In the genomic region with DNA sequence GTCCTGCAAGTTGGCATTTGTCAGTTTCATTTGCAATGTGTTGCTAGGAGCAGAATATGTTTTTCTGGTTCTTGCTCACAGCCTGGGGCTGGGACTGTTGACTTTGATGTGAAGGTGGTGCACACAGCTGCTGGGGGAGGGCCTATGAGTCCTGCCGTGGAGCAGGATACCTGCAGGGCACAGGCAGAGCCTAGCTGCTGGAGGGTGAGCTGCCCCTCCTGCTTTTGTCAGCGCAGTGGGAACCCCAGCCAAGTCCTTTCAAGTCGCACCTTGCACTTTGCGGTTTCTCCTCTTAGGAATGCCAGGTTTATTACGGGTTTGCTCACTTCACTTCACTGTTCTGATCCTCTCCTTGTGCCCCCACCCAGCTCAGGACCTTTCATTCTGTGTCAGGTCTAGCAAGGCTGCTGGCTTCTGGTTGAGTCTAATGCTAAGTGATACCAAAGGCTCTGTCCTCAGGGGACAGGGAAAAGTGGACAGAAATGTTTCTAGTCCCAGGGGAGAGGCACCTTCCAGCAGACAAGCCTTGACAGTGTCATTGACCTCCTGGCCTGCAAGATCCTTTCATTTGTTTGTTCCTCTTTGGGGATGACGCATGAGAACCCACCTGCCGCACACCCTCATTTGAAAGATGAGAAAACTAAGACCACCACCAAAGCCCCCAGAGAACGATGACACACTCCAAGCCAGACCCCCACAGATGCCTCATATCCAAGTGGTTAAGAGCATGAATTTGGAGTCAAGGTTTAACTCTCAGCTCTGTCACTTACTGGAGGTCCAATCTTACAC, we compare ENCODE assay signal across 13 cellular contexts. TPM values are rescaled to one million over a fixed set of nuclear protein-coding genes. Genes with fewer than 3 reads are reported as not detected.
A peak's percentile ranks its signal among the peaks of the same experiment; 100 is the strongest.
DNase-seq lines count a peak whose midpoint lies in the region; ATAC-seq and TF ChIP-seq lines count a peak whose summit lies in the region.
"Had no signal": no experiment of that assay in that cellular context is flagged by ENCODE, and none has a peak within 500 bp of the region (broad histone marks: within the 10 kb centered on the region; RNA-seq: fewer than 3 reads in every experiment).

No MANE protein-coding gene starts in this region.

- DNase-seq in COLO668 (lab: John Stamatoyannopoulos, UW; ENCODE audit: unreplicated experiment) = peak; percentile 30
- DNase-seq in HuH-7.5 (ENCODE audit: low spot score) = peak; percentile 62
- peak; percentile 88 for DNase-seq in RPMI8226
- DNase-seq in kidney glomerular epithelial cell (lab: John Stamatoyannopoulos, UW) = peak; percentile 18
- no peak for DNase-seq in osteoblast (ENCODE audit: insufficient read length, low spot score, missing footprints)
- no peak for DNase-seq in activated CD4-positive, CD25-positive, alpha-beta regulatory T cell treated with anti-CD3 and anti-CD28 coated beads, Interleukin-2, amount 50 U/mL, for 72 hours
- DNase-seq in OCI-M2 (lab: John Stamatoyannopoulos, UW; ENCODE audit: unreplicated experiment) = no peak
- DNase-seq: activated CD4-positive, CD25-positive, alpha-beta regulatory T cell; nucleus accumbens; stimulated activated CD4-positive, alpha-beta T cell treated with anti-CD3 and anti-CD28 coated beads, Interleukin-1b, Interleukin-23, amount 100 ng/mL, for 48 hours had no signal

- H3K4me2 ChIP-seq in osteoblast (ENCODE audit: insufficient read depth, low read length) = no peak overlapping the region

- H2AFZ ChIP-seq in osteoblast (ENCODE audit: low read length) = no peak overlapping the region

- H3K27me3 ChIP-seq in osteoblast (ENCODE audit: insufficient read depth, low read length) = peaks cover 3% of the 10 kb centered on the region

- H4K20me1 ChIP-seq in osteoblast (ENCODE audit: insufficient read depth, low read length) = no peaks in the 10 kb centered on the region

- no peak overlapping the region for H3K4me3 ChIP-seq in osteoblast (ENCODE audit: insufficient read depth, low read length)
- H3K4me3 ChIP-seq: HAP-1 had no signal

- no peak for TF ChIP-seq CTCF in osteoblast (IDR thresholded peaks at IDR 0.05; ENCODE audit: extremely low read depth, low read depth, low read length)

- peaks cover 3% of the 10 kb centered on the region for H3K4me1 ChIP-seq in osteoblast (ENCODE audit: insufficient read depth, low read length)
- H3K4me1 ChIP-seq: HAP-1 had no signal

- no peak overlapping the region for H3K27ac ChIP-seq in osteoblast (ENCODE audit: low read depth, low read length)

- H3K79me2 ChIP-seq in osteoblast (ENCODE audit: insufficient read depth, low read length) = no peaks in the 10 kb centered on the region

- ATAC-seq in HG02642 (IDR thresholded peaks at IDR 0.05; ENCODE audit: poor library complexity, unreplicated experiment) = no peak
- ATAC-seq: left lobe of liver had no signal

- H3K9me3 ChIP-seq in osteoblast (ENCODE audit: low read depth, low read length) = no peaks in the 10 kb centered on the region
- H3K9me3 ChIP-seq: HAP-1 had no signal

- H3K36me3 ChIP-seq in osteoblast (ENCODE audit: insufficient read depth, low read length) = no peaks in the 10 kb centered on the region
- H3K36me3 ChIP-seq: HAP-1 had no signal

RNA-seq across cellular contexts. Expression of a gene that starts 2.7 kb away (rescaled TPM):
- not detected in 2 replicates for total RNA-seq in osteoblast
- total RNA-seq: left lobe of liver had no signal

RNA-seq across cellular contexts. Expression of a gene that starts 24.2 kb away (rescaled TPM):
- 22.7 and 24.6 TPM in 2 replicates for total RNA-seq in osteoblast

Comparison
In these comparisons a context has a peak if more than half of its experiments do, and no peak if none do; other contexts are left out.
1. DNase-seq: peak in COLO668 (single experiment), HuH-7.5 (single experiment), RPMI8226 (single experiment) and kidney glomerular epithelial cell (single experiment); none in osteoblast (single experiment), activated CD4-positive, CD25-positive, alpha-beta regulatory T cell treated with anti-CD3 and anti-CD28 coated beads, Interleukin-2, amount 50 U/mL, for 72 hours (single experiment) and OCI-M2 (single experiment).